ENCODE assay signal across 10 cellular contexts in the genomic region with DNA sequence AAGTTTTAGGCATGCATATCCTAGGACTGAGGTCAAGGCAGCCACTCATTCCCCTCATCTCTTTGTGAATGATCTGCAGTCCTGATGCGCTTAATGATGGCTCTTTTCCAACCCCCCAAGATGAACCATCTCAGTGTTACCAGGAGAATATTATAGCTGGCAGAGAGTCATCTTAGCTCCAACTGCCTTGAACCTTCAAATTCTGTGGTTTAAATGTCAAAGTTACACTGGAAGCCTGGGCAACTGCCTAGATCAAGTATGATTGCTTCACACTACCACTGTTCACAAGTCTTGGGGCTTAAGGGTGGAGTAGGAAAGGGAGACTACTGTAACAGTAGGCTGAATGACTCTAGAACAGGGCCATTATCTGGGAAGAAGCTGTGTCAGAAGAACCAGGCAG.
"Had no signal": no experiment of that assay in that cellular context is flagged by ENCODE, and none has a peak within 500 bp of the region (broad histone marks: within the 10 kb centered on the region; RNA-seq: fewer than 3 reads in every experiment).

No MANE protein-coding gene starts in this region.

- ATAC-seq: stimulated activated effector memory CD8-positive, alpha-beta T cell treated with anti-CD3 and anti-CD28 coated beads, Interleukin-12 subunit alpha, Interleukin-12 subunit beta, amount 100 ng/mL, for 72 hours had no signal

- H3K27ac ChIP-seq: esophagus squamous epithelium, neural progenitor cell, ovary, skin epidermis had no signal

- DNase-seq: activated CD4-positive, alpha-beta T cell treated with anti-CD3 and anti-CD28 coated beads, Interleukin-2, amount 50 U/mL, for 1 hour; activated naive CD4-positive, alpha-beta T cell treated with anti-CD3 and anti-CD28 coated beads, Interleukin-2, amount 50 U/mL, for 16 hours; activated T-cell treated with anti-CD3 and anti-CD28 coated beads, Interleukin-2, amount 50 U/mL, for 1 hour; anterior cingulate cortex; esophagus squamous epithelium; ovary; T-helper 1 cell had no signal
